17 cellular contexts compared by ENCODE assay signal in genomic region chr6:156956286-156956685, GRCh38.
A peak's percentile ranks its signal among the peaks of the same experiment; 100 is the strongest.
DNase-seq lines count a peak whose midpoint lies in the region; ATAC-seq and TF ChIP-seq lines count a peak whose summit lies in the region.
"Had no signal": no experiment of that assay in that cellular context is flagged by ENCODE, and none has a peak within 500 bp of the region (broad histone marks: within the 10 kb centered on the region; RNA-seq: fewer than 3 reads in every experiment).

No MANE protein-coding gene starts in this region.

- H2BK120ac ChIP-seq in trophoblast cell (ENCODE audit: insufficient read depth, low read length, poor library complexity): no peak overlapping the region

- H3K4ac ChIP-seq in trophoblast cell (ENCODE audit: low read depth, low read length): peak overlapping the region; percentile 40

- ATAC-seq in T-helper 17 cell (no peak), HG03442 (IDR thresholded peaks at IDR 0.05; ENCODE audit: unreplicated experiment) (no peak), HG03175 (IDR thresholded peaks at IDR 0.05; ENCODE audit: unreplicated experiment) (no peak)
- ATAC-seq: activated naive CD8-positive, alpha-beta T cell treated with anti-CD3 and anti-CD28 coated beads, Interleukin-2, amount 50 U/mL, for 24 hours; activated T-cell treated with anti-CD3 and anti-CD28 coated beads, Interleukin-2, amount 50 U/mL, for 72 hours had no signal

- peaks cover 2% of the 10 kb centered on the region for H3K36me3 Mint-ChIP-seq in T-helper 17 cell (ENCODE audit: low read depth)

- H3K4me3 ChIP-seq in left ventricle myocardium inferior (no peak overlapping the region), trophoblast cell (ENCODE audit: low read depth, low read length) (no peak overlapping the region), transverse colon (no peak overlapping the region)
- H3K4me3 ChIP-seq: mucosa of descending colon, testis had no signal

- H3K27ac ChIP-seq in left ventricle myocardium inferior (replicated peaks) (peak overlapping the region; percentile 83), trophoblast cell (ENCODE audit: low read depth, low read length) (no peak overlapping the region), transverse colon (peak overlapping the region; percentile 12 to 59 (median 56))
- H3K27ac ChIP-seq: testis had no signal

- TF ChIP-seq EP300 in transverse colon (IDR thresholded peaks at IDR 0.05; ENCODE audit: low read depth): no peak

- no peak for TF ChIP-seq CTCF in left ventricle myocardium inferior (IDR thresholded peaks at IDR 0.05; ENCODE audit: borderline replicate concordance)
- no peak for TF ChIP-seq CTCF in transverse colon (IDR thresholded peaks at IDR 0.05)

- no peak overlapping the region for H2AK5ac ChIP-seq in trophoblast cell (ENCODE audit: low read length)

- H4K91ac ChIP-seq in trophoblast cell (ENCODE audit: low read depth, low read length): no peak overlapping the region

- peaks cover 71% of the 10 kb centered on the region for H3K4me1 ChIP-seq in left ventricle myocardium inferior
- peaks cover 3% of the 10 kb centered on the region in 2 experiments for H3K4me1 ChIP-seq in trophoblast cell (ENCODE audit: control insufficient read depth in 1 of 2, insufficient read depth in 2 of 2, low read length in 2 of 2)
- H3K4me1 ChIP-seq in transverse colon: peaks cover 24 to 49% (median 31%) of the 10 kb centered on the region in 4 donors

- no peak overlapping the region for H3K9ac ChIP-seq in trophoblast cell (ENCODE audit: low read length)

- no peak overlapping the region for H3K4me3 Mint-ChIP-seq in T-helper 17 cell
- H3K4me3 Mint-ChIP-seq: activated CD4-positive, alpha-beta memory T cell treated with anti-CD3 and anti-CD28 coated beads, Interleukin-2, amount 10 ng/mL, durations not matched to agents 7 days and 5 days; activated naive CD8-positive, alpha-beta T cell treated with anti-CD3 and anti-CD28 coated beads, Interleukin-2, amount 50 U/mL, for 24 hours; activated T-cell treated with anti-CD3 and anti-CD28 coated beads, Interleukin-2, amount 50 U/mL, for 72 hours had no signal

- H2BK5ac ChIP-seq in trophoblast cell (ENCODE audit: low read depth, low read length, poor library complexity): no peak overlapping the region

- DNase-seq in T-helper 17 cell: no peak
- no peak for DNase-seq in left ventricle myocardium inferior
- no peak for DNase-seq in trophoblast cell
- DNase-seq in transverse colon: no peak
- DNase-seq in NCI-H1092 treated with DMSO at 0.1 percent for 48 hours (lab: John Stamatoyannopoulos, UW): no peak
- DNase-seq in stimulated activated CD4-positive, alpha-beta T cell treated with anti-CD3 and anti-CD28 coated beads, Interleukin-2, amount 100 ng/mL, for 24 hours: no peak
- DNase-seq: activated CD4-positive, alpha-beta memory T cell treated with anti-CD3 and anti-CD28 coated beads, Interleukin-2, amount 10 ng/mL, durations not matched to agents 7 days and 5 days; activated naive CD8-positive, alpha-beta T cell treated with anti-CD3 and anti-CD28 coated beads, Interleukin-2, amount 50 U/mL, for 24 hours; activated T-cell treated with anti-CD3 and anti-CD28 coated beads, Interleukin-2, amount 50 U/mL, for 72 hours; DMS79; NCI-H2029 treated with DMSO at 0.1 percent for 48 hours; NCI-H69; testis had no signal

- no peaks in the 10 kb centered on the region for H3K9me3 ChIP-seq in T-helper 17 cell (ENCODE audit: control insufficient read depth, low read length, poor library complexity, severe bottlenecking)
- no peaks in the 10 kb centered on the region for H3K9me3 ChIP-seq in left ventricle myocardium inferior (replicated peaks)
- H3K9me3 ChIP-seq in trophoblast cell (ENCODE audit: insufficient read depth, low read depth, low read length): no peaks in the 10 kb centered on the region
- H3K9me3 ChIP-seq in transverse colon: no peaks in the 10 kb centered on the region
- H3K9me3 ChIP-seq: BE2C, mucosa of descending colon, testis had no signal

- H3K27me3 ChIP-seq in left ventricle myocardium inferior (ENCODE audit: low read depth): no peaks in the 10 kb centered on the region
- no peaks in the 10 kb centered on the region for H3K27me3 ChIP-seq in trophoblast cell (ENCODE audit: insufficient read depth, low read length)
- H3K27me3 ChIP-seq in transverse colon: no peaks in the 10 kb centered on the region
- H3K27me3 ChIP-seq: BE2C, testis had no signal

- H3K79me2 ChIP-seq in trophoblast cell (ENCODE audit: control insufficient read depth, insufficient read depth, low read length, poor library complexity): peaks cover 5% of the 10 kb centered on the region

- H3K4me2 ChIP-seq in trophoblast cell (ENCODE audit: low read length): no peak overlapping the region

- H3K14ac ChIP-seq in trophoblast cell (ENCODE audit: low read length): no peak overlapping the region

- H3K36me3 ChIP-seq in left ventricle myocardium inferior (no peaks in the 10 kb centered on the region), trophoblast cell (ENCODE audit: control insufficient read depth in 1 of 2, insufficient read depth in 2 of 2, low read length in 2 of 2) (no peaks in the 10 kb centered on the region), transverse colon (no peaks in the 10 kb centered on the region)
- H3K36me3 ChIP-seq: BE2C had no signal

- no peaks in the 10 kb centered on the region for H3K27me3 Mint-ChIP-seq in T-helper 17 cell
- H3K27me3 Mint-ChIP-seq: activated CD4-positive, alpha-beta memory T cell treated with anti-CD3 and anti-CD28 coated beads, Interleukin-2, amount 10 ng/mL, durations not matched to agents 7 days and 5 days; activated naive CD8-positive, alpha-beta T cell treated with anti-CD3 and anti-CD28 coated beads, Interleukin-2, amount 50 U/mL, for 24 hours had no signal

- H4K12ac ChIP-seq in trophoblast cell (ENCODE audit: low read depth, low read length): no peak overlapping the region

- peak overlapping the region; percentile 49 for H3K27ac Mint-ChIP-seq in T-helper 17 cell
- H3K27ac Mint-ChIP-seq: activated CD4-positive, alpha-beta memory T cell treated with anti-CD3 and anti-CD28 coated beads, Interleukin-2, amount 10 ng/mL, durations not matched to agents 7 days and 5 days; activated naive CD8-positive, alpha-beta T cell treated with anti-CD3 and anti-CD28 coated beads, Interleukin-2, amount 50 U/mL, for 24 hours; activated T-cell treated with anti-CD3 and anti-CD28 coated beads, Interleukin-2, amount 50 U/mL, for 72 hours had no signal

- no peak for TF ChIP-seq POLR2A in transverse colon (IDR thresholded peaks at IDR 0.05)

- no peak overlapping the region for H2AFZ ChIP-seq in trophoblast cell (ENCODE audit: insufficient read depth, low read length, poor library complexity)

- H4K8ac ChIP-seq in trophoblast cell (ENCODE audit: low read depth, low read length): no peak overlapping the region

- in situ Hi-C loops in transverse colon (cut with MboI; ENCODE audit: low pct_ligation_motif_present in 1 of 4, low pct_unique_long_range_greater_than_20kb in 1 of 4, low sequenced_read_pairs in 3 of 4): no loop called here

- peaks cover 43% of the 10 kb centered on the region for H3K4me1 Mint-ChIP-seq in T-helper 17 cell

- H2BK12ac ChIP-seq in trophoblast cell (ENCODE audit: low read length): no peak overlapping the region

- intact Hi-C loops in left ventricle myocardium inferior (cut with micrococcal nuclease) (loop anchor here (10.0 kb wide), 1 partner anchor 171 kb away; no protein-coding TSS in a partner anchor), transverse colon (cut with DNase I; ENCODE audit: low total_unique reads) (no loop called here)

- no peak overlapping the region for H3K23ac ChIP-seq in trophoblast cell (ENCODE audit: low read length)

- H3K79me1 ChIP-seq in trophoblast cell (ENCODE audit: low read length): no peaks in the 10 kb centered on the region

- H3K18ac ChIP-seq in trophoblast cell (ENCODE audit: low read length): peak overlapping the region; percentile 50
